8 cellular contexts compared by ENCODE assay signal in genomic region chr3:152474585-152474984, GRCh38.
A peak's percentile ranks its signal among the peaks of the same experiment; 100 is the strongest.
DNase-seq lines count a peak whose midpoint lies in the region; ATAC-seq and TF ChIP-seq lines count a peak whose summit lies in the region.

No MANE protein-coding gene starts in this region.

- no peaks in the 10 kb centered on the region for H3K4me1 ChIP-seq in Panc1 (ENCODE audit: control insufficient read depth, insufficient read depth, low read length)
- H3K4me1 ChIP-seq in ovary (ENCODE audit: insufficient read depth), result no peaks in the 10 kb centered on the region

- H3K36me3 Mint-ChIP-seq in CD14-positive monocyte, result no peaks in the 10 kb centered on the region
- H3K36me3 Mint-ChIP-seq in stimulated activated effector memory CD8-positive, alpha-beta T cell treated with anti-CD3 and anti-CD28 coated beads, Interleukin-12 subunit alpha, Interleukin-12 subunit beta, amount 100 ng/mL, for 72 hours, result no peaks in the 10 kb centered on the region

- peaks cover 6% of the 10 kb centered on the region for H3K4me1 Mint-ChIP-seq in CD14-positive monocyte
- peaks cover 9% of the 10 kb centered on the region for H3K4me1 Mint-ChIP-seq in stimulated activated effector memory CD8-positive, alpha-beta T cell treated with anti-CD3 and anti-CD28 coated beads, Interleukin-12 subunit alpha, Interleukin-12 subunit beta, amount 100 ng/mL, for 72 hours

- H3K4me3 ChIP-seq in Panc1 (ENCODE audit: low read depth in 2 of 2, low read length in 2 of 2), result no peak overlapping the region
- no peak overlapping the region for H3K4me3 ChIP-seq in ovary

- H3K27ac ChIP-seq in Panc1 (ENCODE audit: low read length) (no peak overlapping the region), ovary (no peak overlapping the region)

- H3K4me3 Mint-ChIP-seq in CD14-positive monocyte, result no peak overlapping the region
- H3K4me3 Mint-ChIP-seq in stimulated activated effector memory CD8-positive, alpha-beta T cell treated with anti-CD3 and anti-CD28 coated beads, Interleukin-12 subunit alpha, Interleukin-12 subunit beta, amount 100 ng/mL, for 72 hours, result no peak overlapping the region

- H3K27me3 ChIP-seq in Panc1 (ENCODE audit: control insufficient read depth, insufficient read depth, low read length) (no peaks in the 10 kb centered on the region), ovary (no peaks in the 10 kb centered on the region)

- BruUV-seq in Panc1 (replicated peaks; lab: Mats Ljungman, UMichigan), result no TSS peak

- no peak for DNase-seq in CD14-positive monocyte (ENCODE audit: low spot score)
- DNase-seq in Panc1 (ENCODE audit: low read depth, low spot score), result peak; percentile 36
- peak in 2 of 5 donors; percentile 22 to 52 for DNase-seq in ovary
- DNase-seq in stimulated activated effector memory CD8-positive, alpha-beta T cell treated with anti-CD3 and anti-CD28 coated beads, Interleukin-12 subunit alpha, Interleukin-12 subunit beta, amount 100 ng/mL, for 72 hours (ENCODE audit: low spot score in 2 of 2), result no peak

- H3K9me3 Mint-ChIP-seq in CD14-positive monocyte, result peaks cover 0 to 7% (median 4%) of the 10 kb centered on the region in 7 donors
- H3K9me3 Mint-ChIP-seq in stimulated activated effector memory CD8-positive, alpha-beta T cell treated with anti-CD3 and anti-CD28 coated beads, Interleukin-12 subunit alpha, Interleukin-12 subunit beta, amount 100 ng/mL, for 72 hours, result no peaks in the 10 kb centered on the region

- H3K9me3 ChIP-seq in Panc1 (ENCODE audit: control insufficient read depth, insufficient read depth, low read depth, low read length), result no peaks in the 10 kb centered on the region
- no peaks in the 10 kb centered on the region for H3K9me3 ChIP-seq in ovary

- peaks cover 0 to 2% (median 0%) of the 10 kb centered on the region in 3 donors for H3K27me3 Mint-ChIP-seq in CD14-positive monocyte (ENCODE audit: low read depth in 3 of 3)

- ATAC-seq in GM18870 (IDR thresholded peaks at IDR 0.05; ENCODE audit: unreplicated experiment) (peak; percentile 76), HG03280 (IDR thresholded peaks at IDR 0.05; ENCODE audit: unreplicated experiment) (peak; percentile 56), Panc1 (peak; percentile 79), esophagus mucosa (peak; percentile 72), GM21423 (IDR thresholded peaks at IDR 0.05; ENCODE audit: unreplicated experiment) (no peak)
- ATAC-seq in stimulated activated effector memory CD8-positive, alpha-beta T cell treated with anti-CD3 and anti-CD28 coated beads, Interleukin-12 subunit alpha, Interleukin-12 subunit beta, amount 100 ng/mL, for 72 hours, result no peak

- CTCF ChIA-PET in Panc1 (lab: Charles Lee), result no interaction called here

- H3K27ac Mint-ChIP-seq in CD14-positive monocyte, result no peak overlapping the region
- H3K27ac Mint-ChIP-seq in stimulated activated effector memory CD8-positive, alpha-beta T cell treated with anti-CD3 and anti-CD28 coated beads, Interleukin-12 subunit alpha, Interleukin-12 subunit beta, amount 100 ng/mL, for 72 hours, result no peak overlapping the region

- no peak for TF ChIP-seq POLR2A in ovary (IDR thresholded peaks at IDR 0.05)

- TF ChIP-seq CTCF in CD14-positive monocyte (IDR thresholded peaks at IDR 0.05) (peak; percentile 47), Panc1 (IDR thresholded peaks at IDR 0.05) (peak; percentile 75; the same call in 1 of the 2 replicates), ovary (IDR thresholded peaks at IDR 0.05) (peak; percentile 21 to 50 (median 40))

- no peak for TF ChIP-seq EP300 in ovary (IDR thresholded peaks at IDR 0.05)

- in situ Hi-C loops in Panc1 (cut with HindIII; ENCODE audit: low pct_unique_long_range_greater_than_20kb, low sequenced_read_pairs), result no loop called here

- WGBS in ovary, 3 donors, result 75 to 86% (median 84%) methylated on average over 2 of the region's 2 CpGs

- POLR2A ChIA-PET in Panc1 (lab: Charles Lee), result no interaction called here

- intact Hi-C loops in CD14-positive monocyte (cut with micrococcal nuclease) (no loop called here), Panc1 (cut with micrococcal nuclease; ENCODE audit: unreplicated experiment) (loop anchor here (2.0 to 5.0 kb wide), 2 partner anchors 48 to 100 kb away; no protein-coding TSS in a partner anchor), ovary (cut with DNase I) (loop anchor here in 1 of 4 donors (10.0 kb wide), 1 partner anchor 100 kb away; no protein-coding TSS in a partner anchor)

- H3K36me3 ChIP-seq in Panc1 (ENCODE audit: control insufficient read depth, insufficient read depth, low read length) (no peaks in the 10 kb centered on the region), ovary (no peaks in the 10 kb centered on the region)

Comparison
In these comparisons a context has a peak if more than half of its experiments do, and no peak if none do; other contexts are left out.
1. ATAC-seq: peak in GM18870 (single experiment), HG03280 (single experiment), Panc1 (single experiment) and esophagus mucosa (single experiment); none in stimulated activated effector memory CD8-positive, alpha-beta T cell treated with anti-CD3 and anti-CD28 coated beads, Interleukin-12 subunit alpha, Interleukin-12 subunit beta, amount 100 ng/mL, for 72 hours (single experiment) and GM21423 (single experiment).
2. Peak in every context shown above with its lines, with median percentiles within 50 percentile points of each other: CTCF ChIP-seq.